ENCODE assay signal across 18 cellular contexts in the genomic region with DNA sequence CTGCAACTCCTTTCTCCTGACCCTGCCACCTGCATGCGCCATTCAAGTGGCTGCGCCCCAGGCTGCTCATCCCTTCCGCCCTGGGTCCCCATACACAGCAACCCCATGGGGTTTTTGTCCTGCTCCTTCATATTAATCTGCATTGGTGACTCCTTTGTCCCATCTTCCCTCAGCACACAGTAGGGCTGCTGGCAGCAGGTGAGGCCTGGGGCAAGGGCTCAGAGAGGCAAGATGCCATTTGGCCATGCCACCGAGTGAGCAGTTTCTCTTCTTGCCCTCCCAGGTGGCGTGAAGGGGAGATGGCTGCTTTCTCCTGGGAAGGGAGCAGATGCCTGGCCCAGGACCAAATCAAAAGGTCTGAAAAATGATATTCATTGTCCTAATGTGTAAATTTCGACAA. TPM values are rescaled to one million over a fixed set of nuclear protein-coding genes. Genes with fewer than 3 reads are reported as not detected.
A peak's percentile ranks its signal among the peaks of the same experiment; 100 is the strongest.
DNase-seq lines count a peak whose midpoint lies in the region; ATAC-seq and TF ChIP-seq lines count a peak whose summit lies in the region.
"Had no signal": no experiment of that assay in that cellular context is flagged by ENCODE, and none has a peak within 500 bp of the region (broad histone marks: within the 10 kb centered on the region; RNA-seq: fewer than 3 reads in every experiment).

No MANE protein-coding gene starts in this region.

- CTCF ChIA-PET in WTC11 (lab: Charles Lee), result no interaction called here

- peaks cover 34% of the 10 kb centered on the region for H3K27me3 Mint-ChIP-seq in activated T-cell treated with anti-CD3 and anti-CD28 coated beads, Interleukin-2, amount 50 U/mL, for 24 hours
- peaks cover 29% of the 10 kb centered on the region for H3K27me3 Mint-ChIP-seq in activated T-cell treated with anti-CD3 and anti-CD28 coated beads, Interleukin-2, amount 50 U/mL, for 4 hours (ENCODE audit: low read depth)
- H3K27me3 Mint-ChIP-seq in WTC11 (ENCODE audit: low read depth), result peaks cover 6% of the 10 kb centered on the region; the same call in 1 of the 2 replicates

- no peak overlapping the region for H3K4me3 Mint-ChIP-seq in activated T-cell treated with anti-CD3 and anti-CD28 coated beads, Interleukin-2, amount 50 U/mL, for 24 hours
- no peak overlapping the region for H3K4me3 Mint-ChIP-seq in activated T-cell treated with anti-CD3 and anti-CD28 coated beads, Interleukin-2, amount 50 U/mL, for 4 hours
- H3K4me3 Mint-ChIP-seq in WTC11, result no peak overlapping the region
- H3K4me3 Mint-ChIP-seq: CD4-positive, alpha-beta T cell had no signal

- H3K36me3 Mint-ChIP-seq in activated T-cell treated with anti-CD3 and anti-CD28 coated beads, Interleukin-2, amount 50 U/mL, for 24 hours (ENCODE audit: low read depth), result no peaks in the 10 kb centered on the region
- no peaks in the 10 kb centered on the region for H3K36me3 Mint-ChIP-seq in activated T-cell treated with anti-CD3 and anti-CD28 coated beads, Interleukin-2, amount 50 U/mL, for 4 hours (ENCODE audit: insufficient read depth)
- H3K36me3 Mint-ChIP-seq in WTC11, result peaks cover 16% of the 10 kb centered on the region

- intact Hi-C loops in lower lobe of right lung (cut with DNase I) (no loop called here), testis (cut with DNase I; ENCODE audit: low total_unique reads) (no loop called here)

- WGBS in testis, 2 donors, result 90 to 91% methylated on average over 5 to 6 of the region's 6 CpGs

- H3K27me3 ChIP-seq in lower lobe of right lung (ENCODE audit: low read depth), result peaks cover 15% of the 10 kb centered on the region
- no peaks in the 10 kb centered on the region for H3K27me3 ChIP-seq in testis

- DNase-seq in activated T-cell treated with anti-CD3 and anti-CD28 coated beads, Interleukin-2, amount 50 U/mL, for 24 hours, result peak; percentile 2
- DNase-seq in activated T-cell treated with anti-CD3 and anti-CD28 coated beads, Interleukin-2, amount 50 U/mL, for 4 hours, result no peak
- peak; percentile 3 for DNase-seq in WTC11 (ENCODE audit: low spot score)
- DNase-seq in lower lobe of right lung, result peak; percentile 14
- DNase-seq in testis, result peak; percentile 4
- DNase-seq in NCI-H1092 treated with DMSO at 0.1 percent for 48 hours (lab: John Stamatoyannopoulos, UW), result no peak
- DNase-seq in NCI-H1436 (lab: John Stamatoyannopoulos, UW), result no peak
- DNase-seq in activated effector memory CD4-positive, alpha-beta T cell treated with Interleukin-2 at 50 U/mL for 16 hours, result no peak
- DNase-seq: CD4-positive, alpha-beta T cell; KBM-7; NCI-H1105 treated with DMSO at 0.1 percent for 48 hours; NCI-H1694 treated with DMSO at 0.1 percent for 48 hours; NCI-H2227 treated with DMSO at 0.1 percent for 48 hours; NCI-H524 treated with DMSO at 0.1 percent for 48 hours; PC-3 had no signal

- no peak for ATAC-seq in activated T-cell treated with anti-CD3 and anti-CD28 coated beads, Interleukin-2, amount 50 U/mL, for 4 hours
- no peak for ATAC-seq in WTC11
- no peak for ATAC-seq in lower lobe of right lung
- ATAC-seq: PC-3 had no signal

- no peaks in the 10 kb centered on the region for H3K9me3 ChIP-seq in lower lobe of right lung
- no peaks in the 10 kb centered on the region for H3K9me3 ChIP-seq in testis

- no peak for TF ChIP-seq POLR2A in testis (IDR thresholded peaks at IDR 0.05)

- no peak overlapping the region for H3K27ac ChIP-seq in lower lobe of right lung
- no peak overlapping the region for H3K27ac ChIP-seq in testis
- H3K27ac ChIP-seq: RWPE1 had no signal

- H3K36me3 ChIP-seq in lower lobe of right lung (no peaks in the 10 kb centered on the region), testis (ENCODE audit: low read depth, missing control alignments) (no peaks in the 10 kb centered on the region)

- H3K4me1 Mint-ChIP-seq in activated T-cell treated with anti-CD3 and anti-CD28 coated beads, Interleukin-2, amount 50 U/mL, for 24 hours (ENCODE audit: low read depth), result no peaks in the 10 kb centered on the region
- no peaks in the 10 kb centered on the region for H3K4me1 Mint-ChIP-seq in activated T-cell treated with anti-CD3 and anti-CD28 coated beads, Interleukin-2, amount 50 U/mL, for 4 hours (ENCODE audit: low read depth)
- H3K4me1 Mint-ChIP-seq in WTC11, result peaks cover 26% of the 10 kb centered on the region

- H3K9me3 Mint-ChIP-seq in activated T-cell treated with anti-CD3 and anti-CD28 coated beads, Interleukin-2, amount 50 U/mL, for 24 hours, result no peaks in the 10 kb centered on the region
- no peaks in the 10 kb centered on the region for H3K9me3 Mint-ChIP-seq in activated T-cell treated with anti-CD3 and anti-CD28 coated beads, Interleukin-2, amount 50 U/mL, for 4 hours
- no peaks in the 10 kb centered on the region for H3K9me3 Mint-ChIP-seq in WTC11
- H3K9me3 Mint-ChIP-seq: CD4-positive, alpha-beta T cell had no signal

- POLR2A ChIA-PET in WTC11 (lab: Charles Lee), result no interaction called here

- H3K27ac Mint-ChIP-seq in activated T-cell treated with anti-CD3 and anti-CD28 coated beads, Interleukin-2, amount 50 U/mL, for 24 hours, result no peak overlapping the region
- H3K27ac Mint-ChIP-seq in WTC11, result no peak overlapping the region
- H3K27ac Mint-ChIP-seq: CD4-positive, alpha-beta T cell had no signal

- H3K4me1 ChIP-seq in lower lobe of right lung (peaks cover 5% of the 10 kb centered on the region), testis (peaks cover 6% of the 10 kb centered on the region)

- H3K4me3 ChIP-seq in lower lobe of right lung (no peak overlapping the region), testis (no peak overlapping the region)

- TF ChIP-seq CTCF in WTC11 (IDR thresholded peaks at IDR 0.05), result no peak
- no peak for TF ChIP-seq CTCF in lower lobe of right lung (IDR thresholded peaks at IDR 0.05)
- no peak for TF ChIP-seq CTCF in testis (IDR thresholded peaks at IDR 0.05)

TF ChIP-seq in WTC11, 78 proteins besides CTCF, POLR2A, EP300 and RAD21:
- TF ChIP-seq ZNF219 (CRISPR knock-in tag; IDR thresholded peaks at IDR 0.05; ENCODE audit: borderline replicate concordance) (no peak), FOXK1 (CRISPR knock-in tag; IDR thresholded peaks at IDR 0.05) (no peak)

RNA-seq across cellular contexts. Expression of gene RTL1, which starts 9.1 kb away (rescaled TPM):
- total RNA-seq in activated T-cell treated with anti-CD3 and anti-CD28 coated beads, Interleukin-2, amount 50 U/mL, for 4 hours, result not detected
- total RNA-seq in WTC11 (2021), result 0.05 to 0.07 TPM in 2 of 3 replicates, not detected in the other
- not detected for total RNA-seq in lower lobe of right lung
- 1 to 10 TPM in 1 of 2 donors, under 1 TPM in 1; 0.94 to 1.2 TPM for total RNA-seq in testis
- 0.34 TPM for polyA plus RNA-seq in testis (ENCODE audit: insufficient read depth, low read depth, low replicate concordance)
- total RNA-seq: CD4-positive, alpha-beta T cell; H1; PC-3 had no signal
- polyA plus RNA-seq: BJ, H1 had no signal

Comparison
In these comparisons a context has a peak if more than half of its experiments do, and no peak if none do; other contexts are left out.
1. DNase-seq: peak in activated T-cell treated with anti-CD3 and anti-CD28 coated beads, Interleukin-2, amount 50 U/mL, for 24 hours (single experiment), WTC11 (single experiment), lower lobe of right lung (single experiment) and testis (single experiment); none in activated T-cell treated with anti-CD3 and anti-CD28 coated beads, Interleukin-2, amount 50 U/mL, for 4 hours (single experiment), NCI-H1092 treated with DMSO at 0.1 percent for 48 hours (single experiment), NCI-H1436 (single experiment) and activated effector memory CD4-positive, alpha-beta T cell treated with Interleukin-2 at 50 U/mL for 16 hours (single experiment).